In genomic region chr4:16896871-16897270, GRCh38 we compare ENCODE assay signal across 11 cellular contexts. TPM values are rescaled to one million over a fixed set of nuclear protein-coding genes. Genes with fewer than 3 reads are reported as not detected.
DNase-seq lines count a peak whose midpoint lies in the region; ATAC-seq and TF ChIP-seq lines count a peak whose summit lies in the region.
"Had no signal": no experiment of that assay in that cellular context is flagged by ENCODE, and none has a peak within 500 bp of the region (broad histone marks: within the 10 kb centered on the region; RNA-seq: fewer than 3 reads in every experiment).

No MANE protein-coding gene starts in this region.

- H3K27me3 ChIP-seq in GM23248 (replicated peaks; ENCODE audit: insufficient read depth), result no peaks in the 10 kb centered on the region
- no peaks in the 10 kb centered on the region for H3K27me3 ChIP-seq in brain microvascular endothelial cell (replicated peaks)
- no peaks in the 10 kb centered on the region for H3K27me3 ChIP-seq in iPS-20b (ENCODE audit: insufficient read depth, low read length)
- no peaks in the 10 kb centered on the region for H3K27me3 ChIP-seq in skeletal muscle tissue (ENCODE audit: control insufficient read depth in 3 of 3, insufficient read depth in 3 of 3, low read length in 3 of 3)

- no peaks in the 10 kb centered on the region for H4K20me1 ChIP-seq in GM23248 (ENCODE audit: insufficient read depth)

- H3K9ac ChIP-seq in GM23248 (peak overlapping the region; percentile 81), iPS-20b (ENCODE audit: low read depth, low read length) (peak overlapping the region; percentile 72; the same call in 1 of the 2 replicates), skeletal muscle tissue (ENCODE audit: low read depth in 1 of 3, low read length in 3 of 3) (no peak overlapping the region)

- H3K4me1 ChIP-seq in GM23248 (ENCODE audit: insufficient read depth) (peaks cover 44% of the 10 kb centered on the region), iPS-20b (ENCODE audit: insufficient read depth, low read length) (peaks cover 61% of the 10 kb centered on the region), skeletal muscle tissue (ENCODE audit: control insufficient read depth in 3 of 3, insufficient read depth in 3 of 3, low read length in 3 of 3) (peaks cover 0 to 8% (median 0%) of the 10 kb centered on the region in 3 donors)

- H3K9me3 ChIP-seq in GM23248 (ENCODE audit: low read depth) (no peaks in the 10 kb centered on the region), iPS-20b (ENCODE audit: insufficient read depth, low read depth, low read length) (no peaks in the 10 kb centered on the region), skeletal muscle tissue (ENCODE audit: control insufficient read depth in 3 of 3, low read length in 3 of 3) (no peaks in the 10 kb centered on the region)

- peak; percentile 84 for DNase-seq in GM23248
- peak; percentile 37 for DNase-seq in brain microvascular endothelial cell
- no peak for DNase-seq in stimulated activated CD4-positive, alpha-beta T cell treated with anti-CD3 and anti-CD28 coated beads, Interleukin-4, amount 100 ng/mL, for 1 hour
- no peak for DNase-seq in GOT3 (lab: John Stamatoyannopoulos, UW)
- DNase-seq: activated CD8-positive, alpha-beta T cell treated with anti-CD3 and anti-CD28 coated beads, Interleukin-2, amount 10 ng/mL, durations not matched to agents 7 days and 5 days; DMS79; NCI-H1092 had no signal

- H3K36me3 ChIP-seq in GM23248 (ENCODE audit: low read depth), result no peaks in the 10 kb centered on the region
- H3K36me3 ChIP-seq in brain microvascular endothelial cell (replicated peaks), result no peaks in the 10 kb centered on the region
- H3K36me3 ChIP-seq in iPS-20b (ENCODE audit: insufficient read depth, low read depth, low read length), result no peaks in the 10 kb centered on the region
- H3K36me3 ChIP-seq in skeletal muscle tissue (ENCODE audit: control insufficient read depth in 3 of 3, insufficient read depth in 3 of 3, low read length in 3 of 3), result no peaks in the 10 kb centered on the region

- H3K27ac ChIP-seq in GM23248 (peak overlapping the region; percentile 62), brain microvascular endothelial cell (no peak overlapping the region), iPS-20b (ENCODE audit: low read length) (no peak overlapping the region), skeletal muscle tissue (ENCODE audit: low read depth, low read length) (peak overlapping the region; percentile 36)

- H3K79me2 ChIP-seq in GM23248 (ENCODE audit: insufficient read depth), result peaks cover 61% of the 10 kb centered on the region

- in situ Hi-C loops in GM23248 (cut with MboI), result no loop called here
- in situ Hi-C loops in brain microvascular endothelial cell (cut with HindIII; ENCODE audit: low pct_ligation_motif_present, low sequenced_read_pairs), result no loop called here

- 2 to 4% methylated on average over 3 of the region's 3 CpGs for WGBS in GM23248 (ENCODE audit: low coverage in 1 of 2, low lambda C conversion rate in 2 of 2, missing lambda C conversion rate in 2 of 2), 2 experiments

- TF ChIP-seq CTCF in brain microvascular endothelial cell (IDR thresholded peaks at IDR 0.05; ENCODE audit: low read depth, low read length, missing control alignments), result no peak

- no peak for ATAC-seq in HG03196 (IDR thresholded peaks at IDR 0.05; ENCODE audit: unreplicated experiment)
- no peak for ATAC-seq in GM18870 (IDR thresholded peaks at IDR 0.05; ENCODE audit: unreplicated experiment)
- ATAC-seq: activated CD8-positive, alpha-beta T cell treated with anti-CD3 and anti-CD28 coated beads, Interleukin-2, amount 10 ng/mL, durations not matched to agents 7 days and 5 days had no signal

- H3K9me2 ChIP-seq in GM23248 (ENCODE audit: insufficient read depth), result no peaks in the 10 kb centered on the region

- H3K4me2 ChIP-seq in GM23248 (ENCODE audit: unreplicated experiment), result peak overlapping the region; percentile 99

- peak overlapping the region; percentile 82 for H2AFZ ChIP-seq in GM23248

- H3F3A ChIP-seq in GM23248 (ENCODE audit: insufficient read depth), result peaks cover 66% of the 10 kb centered on the region

- peak overlapping the region; percentile 88 for H3K4me3 ChIP-seq in GM23248
- H3K4me3 ChIP-seq in brain microvascular endothelial cell (ENCODE audit: low read depth, low read length), result peak overlapping the region; percentile 31
- H3K4me3 ChIP-seq in iPS-20b (ENCODE audit: low read length), result peak overlapping the region; percentile 87
- H3K4me3 ChIP-seq in skeletal muscle tissue (ENCODE audit: low read length in 3 of 3), result peak overlapping the region; percentile 42 to 60 (median 46)

RNA-seq across cellular contexts. Expression of gene LDB2, which starts 1.6 kb away (rescaled TPM):
- 76.6 and 79.7 TPM in 2 replicates for total RNA-seq in GM23248 (2014; rRNA removed; shearing (Covaris generic))
- polyA plus RNA-seq in GM23248 (2016; fragmentation: Nextera tagmentation; extraction: Ambion mirVana), result 48.6 and 52.8 TPM in 2 replicates
- 55.8 TPM for total RNA-seq in skeletal muscle tissue
- total RNA-seq: activated CD8-positive, alpha-beta T cell treated with anti-CD3 and anti-CD28 coated beads, Interleukin-2, amount 10 ng/mL, durations not matched to agents 7 days and 5 days had no signal

Comparison
In these comparisons a context has a peak if more than half of its experiments do, and no peak if none do; other contexts are left out.
1. DNase-seq: peak in GM23248 (single experiment) and brain microvascular endothelial cell (single experiment); none in stimulated activated CD4-positive, alpha-beta T cell treated with anti-CD3 and anti-CD28 coated beads, Interleukin-4, amount 100 ng/mL, for 1 hour (single experiment) and GOT3 (single experiment).
2. H3K27ac ChIP-seq: peak in GM23248 (single experiment) and skeletal muscle tissue (single experiment); none in brain microvascular endothelial cell (single experiment) and iPS-20b (single experiment).
3. H3K4me3 ChIP-seq: peak in every context shown above with its lines; median percentile 88 in GM23248; 87 in iPS-20b; 46 in skeletal muscle tissue; 31 in brain microvascular endothelial cell.
4. H3K9ac ChIP-seq: peak in GM23248 (single experiment) and iPS-20b (single experiment); none in skeletal muscle tissue (0 of 3).